In genomic region chr1:30462826-30463425, GRCh38 we compare ENCODE assay signal across 14 cellular contexts.
DNase-seq lines count a peak whose midpoint lies in the region; ATAC-seq, FAIRE-seq and TF ChIP-seq lines count a peak whose summit lies in the region.
"Had no signal": no experiment of that assay in that cellular context is flagged by ENCODE, and none has a peak within 500 bp of the region (broad histone marks: within the 10 kb centered on the region; RNA-seq: fewer than 3 reads in every experiment).

No MANE protein-coding gene starts in this region.

- H3K4me3 Mint-ChIP-seq in activated naive CD4-positive, alpha-beta T cell treated with anti-CD3 and anti-CD28 coated beads, Interleukin-2, amount 10 ng/mL, durations not matched to agents 7 days and 5 days: no peak overlapping the region
- H3K4me3 Mint-ChIP-seq in activated naive CD4-positive, alpha-beta T cell treated with anti-CD3 and anti-CD28 coated beads for 36 hours: no peak overlapping the region
- H3K4me3 Mint-ChIP-seq: CD4-positive, CD25-positive, alpha-beta regulatory T cell; GM23338 had no signal

- no peaks in the 10 kb centered on the region for H3K27me3 ChIP-seq in upper lobe of right lung
- H3K27me3 ChIP-seq: BLaER1 treated with 17β-estradiol and CSF1 and Interleukin-3, amounts not matched to agents 10 nM and 100 nM had no signal

- no peak overlapping the region for H3K4me3 ChIP-seq in kidney (ENCODE audit: low read length in 2 of 2)
- H3K4me3 ChIP-seq in upper lobe of right lung: no peak overlapping the region
- H3K4me3 ChIP-seq: BLaER1 treated with 17β-estradiol and CSF1 and Interleukin-3, amounts not matched to agents 10 nM and 100 nM; GM23338 had no signal

- H3K36me3 ChIP-seq in kidney (ENCODE audit: control insufficient read depth in 1 of 2, insufficient read depth in 2 of 2, low read length in 2 of 2) (no peaks in the 10 kb centered on the region), upper lobe of right lung (no peaks in the 10 kb centered on the region)
- H3K36me3 ChIP-seq: BLaER1 treated with 17β-estradiol and CSF1 and Interleukin-3, amounts not matched to agents 10 nM and 100 nM had no signal

- intact Hi-C loops in activated naive CD4-positive, alpha-beta T cell treated with anti-CD3 and anti-CD28 coated beads for 36 hours (cut with micrococcal nuclease): no loop called here
- intact Hi-C loops in kidney (cut with DNase I) (no loop called here), sciatic nerve (cut with DNase I) (no loop called here), upper lobe of right lung (cut with DNase I) (no loop called here)

- DNase-seq in activated naive CD4-positive, alpha-beta T cell treated with anti-CD3 and anti-CD28 coated beads, Interleukin-2, amount 10 ng/mL, durations not matched to agents 7 days and 5 days: peak; percentile 14
- no peak for DNase-seq in activated naive CD4-positive, alpha-beta T cell treated with anti-CD3 and anti-CD28 coated beads for 36 hours
- peak; percentile 33 for DNase-seq in kidney
- DNase-seq in sciatic nerve (ENCODE audit: low spot score): peak; percentile 30
- peak; percentile 41 for DNase-seq in upper lobe of right lung
- no peak for DNase-seq in stimulated activated CD4-positive, alpha-beta T cell treated with anti-CD3 and anti-CD28 coated beads, Interleukin-12 subunit alpha, Interleukin-12 subunit beta, amount 100 ng/mL, for 4 hours
- no peak for DNase-seq in D721Med (ENCODE audit: insufficient read length, low spot score)
- DNase-seq: ACHN; CD4-positive, CD25-positive, alpha-beta regulatory T cell; DMS 273 treated with DMSO at 0.1 percent for 48 hours; H7 had no signal

- FAIRE-seq in kidney (lab: Jason Lieb, UNC): no peak
- FAIRE-seq in D721Med (lab: Jason Lieb, UNC): no peak
- FAIRE-seq: GM18507 had no signal

- H3K27ac ChIP-seq in kidney (ENCODE audit: low read depth in 2 of 2, low read length in 2 of 2) (no peak overlapping the region), upper lobe of right lung (no peak overlapping the region)
- H3K27ac ChIP-seq: BLaER1 treated with 17β-estradiol and CSF1 and Interleukin-3, amounts not matched to agents 10 nM and 100 nM had no signal

- H3K9me3 Mint-ChIP-seq in activated naive CD4-positive, alpha-beta T cell treated with anti-CD3 and anti-CD28 coated beads, Interleukin-2, amount 10 ng/mL, durations not matched to agents 7 days and 5 days: no peaks in the 10 kb centered on the region
- no peaks in the 10 kb centered on the region for H3K9me3 Mint-ChIP-seq in activated naive CD4-positive, alpha-beta T cell treated with anti-CD3 and anti-CD28 coated beads for 36 hours
- H3K9me3 Mint-ChIP-seq: CD4-positive, CD25-positive, alpha-beta regulatory T cell had no signal

- no peaks in the 10 kb centered on the region for H3K4me1 Mint-ChIP-seq in activated naive CD4-positive, alpha-beta T cell treated with anti-CD3 and anti-CD28 coated beads, Interleukin-2, amount 10 ng/mL, durations not matched to agents 7 days and 5 days
- no peaks in the 10 kb centered on the region for H3K4me1 Mint-ChIP-seq in activated naive CD4-positive, alpha-beta T cell treated with anti-CD3 and anti-CD28 coated beads for 36 hours (ENCODE audit: low read depth)
- H3K4me1 Mint-ChIP-seq: CD4-positive, CD25-positive, alpha-beta regulatory T cell; GM23338 had no signal

- ATAC-seq in sciatic nerve (no peak), upper lobe of right lung (no peak)
- ATAC-seq: GM23338 had no signal

- H3K9ac ChIP-seq in kidney (ENCODE audit: low read length in 2 of 2): no peak overlapping the region
- H3K9ac ChIP-seq: BLaER1 treated with 17β-estradiol and CSF1 and Interleukin-3, amounts not matched to agents 10 nM and 100 nM had no signal

- H3K4me1 ChIP-seq in kidney (ENCODE audit: control insufficient read depth in 1 of 2, insufficient read depth in 1 of 2, low read depth in 1 of 2, low read length in 2 of 2) (no peaks in the 10 kb centered on the region), upper lobe of right lung (no peaks in the 10 kb centered on the region)
- H3K4me1 ChIP-seq: BLaER1 treated with 17β-estradiol and CSF1 and Interleukin-3, amounts not matched to agents 10 nM and 100 nM had no signal

- H3K36me3 Mint-ChIP-seq in activated naive CD4-positive, alpha-beta T cell treated with anti-CD3 and anti-CD28 coated beads, Interleukin-2, amount 10 ng/mL, durations not matched to agents 7 days and 5 days: no peaks in the 10 kb centered on the region
- no peaks in the 10 kb centered on the region for H3K36me3 Mint-ChIP-seq in activated naive CD4-positive, alpha-beta T cell treated with anti-CD3 and anti-CD28 coated beads for 36 hours (ENCODE audit: low read depth)
- H3K36me3 Mint-ChIP-seq: CD4-positive, CD25-positive, alpha-beta regulatory T cell had no signal

- H3K9me3 ChIP-seq in kidney (ENCODE audit: control insufficient read depth in 1 of 2, low read length in 2 of 2): peaks cover 0 to 5% of the 10 kb centered on the region in 2 donors
- no peaks in the 10 kb centered on the region for H3K9me3 ChIP-seq in upper lobe of right lung
- H3K9me3 ChIP-seq: BLaER1 treated with 17β-estradiol and CSF1 and Interleukin-3, amounts not matched to agents 10 nM and 100 nM had no signal

- no peak overlapping the region for H3K27ac Mint-ChIP-seq in activated naive CD4-positive, alpha-beta T cell treated with anti-CD3 and anti-CD28 coated beads, Interleukin-2, amount 10 ng/mL, durations not matched to agents 7 days and 5 days
- H3K27ac Mint-ChIP-seq in activated naive CD4-positive, alpha-beta T cell treated with anti-CD3 and anti-CD28 coated beads for 36 hours: no peak overlapping the region
- H3K27ac Mint-ChIP-seq: CD4-positive, CD25-positive, alpha-beta regulatory T cell; GM23338 had no signal

- H3K27me3 Mint-ChIP-seq in activated naive CD4-positive, alpha-beta T cell treated with anti-CD3 and anti-CD28 coated beads, Interleukin-2, amount 10 ng/mL, durations not matched to agents 7 days and 5 days: no peaks in the 10 kb centered on the region
- H3K27me3 Mint-ChIP-seq in activated naive CD4-positive, alpha-beta T cell treated with anti-CD3 and anti-CD28 coated beads for 36 hours (ENCODE audit: low read depth): peaks cover 9% of the 10 kb centered on the region
- H3K27me3 Mint-ChIP-seq: CD4-positive, CD25-positive, alpha-beta regulatory T cell had no signal

- TF ChIP-seq CTCF in kidney (IDR thresholded peaks at IDR 0.05; ENCODE audit: borderline replicate concordance, extremely low read depth, insufficient read depth): no peak
- TF ChIP-seq CTCF in upper lobe of right lung (IDR thresholded peaks at IDR 0.05): no peak
- no peak for TF ChIP-seq CTCF in D721Med (IDR thresholded peaks at IDR 0.05; ENCODE audit: insufficient read depth, missing control alignments)

- CTCF ChIA-PET in activated naive CD4-positive, alpha-beta T cell treated with anti-CD3 and anti-CD28 coated beads, Interleukin-2, amount 10 ng/mL, durations not matched to agents 7 days and 5 days (lab: Charles Lee): no interaction called here
- CTCF ChIA-PET in activated naive CD4-positive, alpha-beta T cell treated with anti-CD3 and anti-CD28 coated beads for 36 hours (lab: Charles Lee): interaction anchor here (1.2 kb wide), 1 partner anchor 10 kb away, joined by 3 read pairs; no protein-coding TSS in a partner anchor

Comparison
In these comparisons a context has a peak if more than half of its experiments do, and no peak if none do; other contexts are left out.
1. DNase-seq: peak in activated naive CD4-positive, alpha-beta T cell treated with anti-CD3 and anti-CD28 coated beads, Interleukin-2, amount 10 ng/mL, durations not matched to agents 7 days and 5 days (single experiment), kidney (single experiment), sciatic nerve (single experiment) and upper lobe of right lung (single experiment); none in activated naive CD4-positive, alpha-beta T cell treated with anti-CD3 and anti-CD28 coated beads for 36 hours (single experiment), stimulated activated CD4-positive, alpha-beta T cell treated with anti-CD3 and anti-CD28 coated beads, Interleukin-12 subunit alpha, Interleukin-12 subunit beta, amount 100 ng/mL, for 4 hours (single experiment) and D721Med (single experiment).